9 cellular contexts compared by ENCODE assay signal in genomic region chr19:53520163-53520546, GRCh38. TPM values are rescaled to one million over a fixed set of nuclear protein-coding genes. Genes with fewer than 3 reads are reported as not detected.
DNase-seq lines count a peak whose midpoint lies in the region; ATAC-seq and TF ChIP-seq lines count a peak whose summit lies in the region.
"Had no signal": no experiment of that assay in that cellular context is flagged by ENCODE, and none has a peak within 500 bp of the region (broad histone marks: within the 10 kb centered on the region; RNA-seq: fewer than 3 reads in every experiment).

No MANE protein-coding gene starts in this region.

- H3K27ac ChIP-seq in BLaER1 (peak overlapping the region; percentile 43), OCI-LY1 (ENCODE audit: low read depth, low read length, poor library complexity, severe bottlenecking) (no peak overlapping the region), neural progenitor cell (no peak overlapping the region)

- H3K79me2 ChIP-seq in OCI-LY1 (ENCODE audit: insufficient read depth, low read length) (no peaks in the 10 kb centered on the region), neural progenitor cell (ENCODE audit: low read depth) (peaks cover 40% of the 10 kb centered on the region)

- DNase-seq in effector memory CD8-positive, alpha-beta T cell = no peak
- no peak for DNase-seq in neural progenitor cell (ENCODE audit: low spot score)
- no peak for DNase-seq in NCI-H446 treated with DMSO at 0.1 percent for 48 hours (lab: John Stamatoyannopoulos, UW)
- no peak for DNase-seq in D341Med (ENCODE audit: low spot score)
- no peak for DNase-seq in activated effector memory CD4-positive, alpha-beta T cell treated with Interleukin-2 at 50 U/mL for 16 hours
- DNase-seq in NCI-H2107 treated with DMSO at 0.1 percent for 48 hours (lab: John Stamatoyannopoulos, UW; ENCODE audit: unreplicated experiment) = no peak

- no peaks in the 10 kb centered on the region for H3K27me3 Mint-ChIP-seq in effector memory CD8-positive, alpha-beta T cell
- H3K27me3 Mint-ChIP-seq in neural progenitor cell (ENCODE audit: insufficient read depth, low read depth) = peaks cover 3% of the 10 kb centered on the region

- H3K4me1 Mint-ChIP-seq in effector memory CD8-positive, alpha-beta T cell (ENCODE audit: low read depth in 2 of 2) = peaks cover 12 to 13% of the 10 kb centered on the region in 2 donors
- H3K4me1 Mint-ChIP-seq in neural progenitor cell = peaks cover 16% of the 10 kb centered on the region

- H3K27ac Mint-ChIP-seq in effector memory CD8-positive, alpha-beta T cell = peak overlapping the region in 1 of 2 donors; percentile 96
- H3K27ac Mint-ChIP-seq in neural progenitor cell = no peak overlapping the region

- H3K27me3 ChIP-seq in BLaER1 (no peaks in the 10 kb centered on the region), OCI-LY1 (ENCODE audit: insufficient read depth, low read length) (no peaks in the 10 kb centered on the region), neural progenitor cell (no peaks in the 10 kb centered on the region)

- H3K36me3 ChIP-seq in BLaER1 (peaks cover 6% of the 10 kb centered on the region; the same call in 1 of the 2 replicates), OCI-LY1 (ENCODE audit: insufficient read depth, low read length) (no peaks in the 10 kb centered on the region; the same call in 1 of the 2 replicates), neural progenitor cell (peaks cover 12% of the 10 kb centered on the region)

- no peaks in the 10 kb centered on the region for H3F3A ChIP-seq in OCI-LY1 (ENCODE audit: insufficient read depth, low read length)
- H3F3A ChIP-seq in neural progenitor cell (ENCODE audit: low read depth) = peaks cover 7% of the 10 kb centered on the region

- peak overlapping the region; percentile 99 to 100 for H3K4me3 Mint-ChIP-seq in effector memory CD8-positive, alpha-beta T cell
- H3K4me3 Mint-ChIP-seq in neural progenitor cell = peak overlapping the region; percentile 100

- no peak for ATAC-seq in effector memory CD8-positive, alpha-beta T cell (replicated peaks)

- H3K9me3 ChIP-seq in BLaER1 (peaks cover 18% of the 10 kb centered on the region; the same call in 1 of the 2 replicates), OCI-LY1 (ENCODE audit: low read length) (no peaks in the 10 kb centered on the region), neural progenitor cell (ENCODE audit: low read depth) (no peaks in the 10 kb centered on the region)

- H2AFZ ChIP-seq in OCI-LY1 (ENCODE audit: low read length) (no peak overlapping the region), neural progenitor cell (replicated peaks) (peak overlapping the region; percentile 29)

- H3K4me1 ChIP-seq in BLaER1 (peaks cover 41% of the 10 kb centered on the region), OCI-LY1 (ENCODE audit: insufficient read depth, low read length, severe bottlenecking) (peaks cover 4% of the 10 kb centered on the region), neural progenitor cell (peaks cover 9% of the 10 kb centered on the region)

- H3K9ac ChIP-seq in BLaER1 = peak overlapping the region; percentile 77
- H3K9ac ChIP-seq in OCI-LY1 (ENCODE audit: low read length) = no peak overlapping the region
- no peak overlapping the region for H3K9ac ChIP-seq in neural progenitor cell

- TF ChIP-seq CTCF in OCI-LY1 (IDR thresholded peaks at IDR 0.05; ENCODE audit: low read length) = no peak
- no peak for TF ChIP-seq CTCF in neural progenitor cell (IDR thresholded peaks at IDR 0.05)

- H3K4me3 ChIP-seq in BLaER1 (peak overlapping the region; percentile 86), OCI-LY1 (ENCODE audit: low read depth, low read length, poor library complexity, severe bottlenecking) (peak overlapping the region; percentile 48), neural progenitor cell (no peak overlapping the region)

- H4K20me1 ChIP-seq in BLaER1 (no peaks in the 10 kb centered on the region), OCI-LY1 (ENCODE audit: insufficient read depth, low read length) (no peaks in the 10 kb centered on the region), neural progenitor cell (ENCODE audit: low read depth) (no peaks in the 10 kb centered on the region)

- H3K4me2 ChIP-seq in BLaER1 (peak overlapping the region; percentile 97), OCI-LY1 (ENCODE audit: low read length) (peak overlapping the region; percentile 44; the same call in 1 of the 2 replicates), neural progenitor cell (peak overlapping the region; percentile 7)

- no peaks in the 10 kb centered on the region for H3K9me2 ChIP-seq in OCI-LY1 (ENCODE audit: low read depth, low read length)

- peaks cover 3% of the 10 kb centered on the region for H3K36me3 Mint-ChIP-seq in effector memory CD8-positive, alpha-beta T cell (ENCODE audit: insufficient read depth)
- H3K36me3 Mint-ChIP-seq in neural progenitor cell = peaks cover 28% of the 10 kb centered on the region

- H3K9me3 Mint-ChIP-seq in effector memory CD8-positive, alpha-beta T cell = peaks cover 6% of the 10 kb centered on the region in 2 donors
- H3K9me3 Mint-ChIP-seq in neural progenitor cell = peaks cover 20% of the 10 kb centered on the region

RNA-seq across cellular contexts. Expression of gene ZNF331, which starts 17.8 kb away (rescaled TPM):
- total RNA-seq in neural progenitor cell (ENCODE audit: low replicate concordance) = 44.2 and 68.5 TPM in 2 replicates

RNA-seq across cellular contexts. Expression of gene ZNF813, which starts 52.6 kb away (rescaled TPM):
- total RNA-seq in neural progenitor cell (ENCODE audit: low replicate concordance) = 14.2 and 24.3 TPM in 2 replicates
- total RNA-seq: NCI-H460 had no signal

Comparison
In these comparisons a context has a peak if more than half of its experiments do, and no peak if none do; other contexts are left out.
1. H3K4me2 ChIP-seq: peak in every context shown above with its lines; median percentile 97 in BLaER1; 44 in OCI-LY1; 7 in neural progenitor cell.